Comparison of ENCODE assay signal across 19 cellular contexts in the genomic region with DNA sequence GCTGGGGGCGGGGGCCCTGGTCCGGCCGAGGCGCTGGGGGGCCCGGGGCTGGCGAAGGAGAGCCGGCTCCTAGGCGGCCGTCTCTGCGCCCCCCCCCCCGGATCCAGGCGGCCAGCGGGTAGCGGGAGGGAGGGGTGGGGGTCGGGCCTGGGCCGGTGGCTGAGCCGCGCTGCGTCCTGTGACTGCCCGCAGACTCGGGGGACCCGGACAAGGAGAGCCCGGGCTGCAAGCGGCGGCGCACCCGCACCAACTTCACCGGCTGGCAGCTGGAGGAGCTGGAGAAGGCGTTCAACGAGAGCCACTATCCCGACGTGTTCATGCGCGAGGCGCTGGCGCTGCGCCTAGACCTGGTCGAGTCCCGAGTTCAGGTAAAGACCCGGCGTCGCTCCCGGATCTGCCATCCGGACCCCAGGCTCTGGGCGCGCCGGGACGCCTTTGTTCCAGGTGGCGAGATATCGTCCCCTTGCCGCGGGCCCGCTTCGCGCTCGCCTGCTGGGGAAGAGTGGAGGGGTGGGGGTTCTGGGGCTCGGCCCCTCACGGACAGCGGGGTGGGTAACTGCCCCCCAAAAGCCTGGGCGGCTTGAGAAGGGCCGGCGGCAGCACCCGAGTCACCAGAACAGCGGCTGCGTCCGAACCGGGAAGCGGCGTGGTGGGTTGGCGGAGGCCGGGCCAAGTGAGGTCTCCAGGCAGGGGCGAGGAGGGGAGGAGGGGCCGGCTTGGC. TPM values are rescaled to one million over a fixed set of nuclear protein-coding genes. Genes with fewer than 3 reads are reported as not detected.
DNase-seq lines count a peak whose midpoint lies in the region; ATAC-seq, FAIRE-seq and TF ChIP-seq lines count a peak whose summit lies in the region.
"Had no signal": no experiment of that assay in that cellular context is flagged by ENCODE, and none has a peak within 500 bp of the region (broad histone marks: within the 10 kb centered on the region; RNA-seq: fewer than 3 reads in every experiment).

No MANE protein-coding gene starts in this region.

- H3K27me3 Mint-ChIP-seq in activated T-helper 2 cell treated with anti-CD3 and anti-CD28 coated beads, Interferon-gamma antibody, Interleukin-2, Interleukin-4, amounts not matched to agents 10 μg/mL and 5 μg/mL and 100 μg/mL, durations not matched to agents 14 hours and 24 hours and 36 hours (ENCODE audit: low read depth): peaks cover 45% of the 10 kb centered on the region

- H3K4me1 ChIP-seq in HepG2 (ENCODE audit: insufficient read depth, low read length) (no peaks in the 10 kb centered on the region), right lobe of liver (no peaks in the 10 kb centered on the region), RWPE2 (ENCODE audit: insufficient read depth, poor library complexity, severe bottlenecking) (no peaks in the 10 kb centered on the region), suprapubic skin (peaks cover 50% of the 10 kb centered on the region)

- no peaks in the 10 kb centered on the region for H3K9me3 ChIP-seq in HepG2 (ENCODE audit: low read length)
- H3K9me3 ChIP-seq in right lobe of liver: no peaks in the 10 kb centered on the region
- H3K9me3 ChIP-seq in RWPE2 (ENCODE audit: severe bottlenecking): no peaks in the 10 kb centered on the region
- no peaks in the 10 kb centered on the region for H3K9me3 ChIP-seq in suprapubic skin

- 0 out of 2 replicates have a peak, but pooled peaks cover 4% of the 10 kb centered on the region for H4K20me1 ChIP-seq in HepG2 (ENCODE audit: insufficient read depth, low read length)

- FAIRE-seq in HepG2 (lab: Jason Lieb, UNC): no peak
- FAIRE-seq: frontal cortex had no signal

- in situ Hi-C loops in HepG2 (cut with HindIII; ENCODE audit: extremely low pct_ligation_motif_present, low pct_unique_long_range_greater_than_20kb): no loop called here

- POLR2A ChIA-PET in HepG2 (lab: Yijun Ruan, JAX): no interaction called here

- no peak for TF ChIP-seq POLR2A in HepG2 (IDR thresholded peaks at IDR 0.05; ENCODE audit: insufficient read depth in 1 of 2, low read depth in 2 of 2, low read length in 2 of 2)
- TF ChIP-seq POLR2A in right lobe of liver (IDR thresholded peaks at IDR 0.05): no peak
- no peak for TF ChIP-seq POLR2A in suprapubic skin (IDR thresholded peaks at IDR 0.05)

- H3K4me3 ChIP-seq in HepG2 (replicated peaks in 1 of 3; ENCODE audit: insufficient read depth in 1 of 3, low read depth in 2 of 3, low read length in 3 of 3) (no peak overlapping the region), right lobe of liver (no peak overlapping the region), RWPE2 (ENCODE audit: severe bottlenecking) (no peak overlapping the region), suprapubic skin (no peak overlapping the region)

- no peak overlapping the region for H3K4me3 Mint-ChIP-seq in activated T-helper 2 cell treated with anti-CD3 and anti-CD28 coated beads, Interferon-gamma antibody, Interleukin-2, Interleukin-4, amounts not matched to agents 10 μg/mL and 5 μg/mL and 100 μg/mL, durations not matched to agents 14 hours and 24 hours and 36 hours (ENCODE audit: low read depth)
- H3K4me3 Mint-ChIP-seq: dendritic cell treated with granulocyte-macrophage colony-stimulating factor and Interleukin-4, amounts not matched to agents 40 ng/mL and 50 ng/mL, for 4 days had no signal

- intact Hi-C loops in HepG2 (cut with micrococcal nuclease; ENCODE audit: unreplicated experiment) (no loop called here), right lobe of liver (cut with DNase I) (no loop called here)
- intact Hi-C loops in activated T-helper 2 cell treated with anti-CD3 and anti-CD28 coated beads, Interferon-gamma antibody, Interleukin-2, Interleukin-4, amounts not matched to agents 10 μg/mL and 5 μg/mL and 100 μg/mL, durations not matched to agents 14 hours and 24 hours and 36 hours (cut with micrococcal nuclease): loop anchor here (5.0 kb wide), 1 partner anchor 716 kb away; the partner anchor contains the start of gene PDGFA

- H3K9ac ChIP-seq in HepG2 (ENCODE audit: insufficient read depth, low read depth, low read length): no peak overlapping the region
- H3K9ac ChIP-seq: KMS-11 had no signal

- WGBS in HepG2 (ENCODE audit: low lambda C conversion rate): 20% methylated on average over 9 of the region's 73 CpGs
- WGBS in right lobe of liver (ENCODE audit: insufficient coverage, low coverage, low lambda C conversion rate, missing lambda C conversion rate): 9% methylated on average over 17 of the region's 73 CpGs
- 10% methylated on average over 14 of the region's 73 CpGs for WGBS in suprapubic skin

- no peak for TF ChIP-seq EP300 in HepG2 (IDR thresholded peaks at IDR 0.05; ENCODE audit: low read depth in 2 of 2, low read length in 2 of 2)
- no peak for TF ChIP-seq EP300 in HepG2 (CRISPR knock-in tag; IDR thresholded peaks at IDR 0.05; ENCODE audit: borderline replicate concordance)
- no peak for TF ChIP-seq EP300 in suprapubic skin (IDR thresholded peaks at IDR 0.05)

- no peak overlapping the region for H3K27ac Mint-ChIP-seq in activated T-helper 2 cell treated with anti-CD3 and anti-CD28 coated beads, Interferon-gamma antibody, Interleukin-2, Interleukin-4, amounts not matched to agents 10 μg/mL and 5 μg/mL and 100 μg/mL, durations not matched to agents 14 hours and 24 hours and 36 hours
- H3K27ac Mint-ChIP-seq: dendritic cell treated with granulocyte-macrophage colony-stimulating factor and Interleukin-4, amounts not matched to agents 40 ng/mL and 50 ng/mL, for 4 days had no signal

- H3K4me2 ChIP-seq in HepG2 (ENCODE audit: low read depth, low read length): no peak overlapping the region
- H3K4me2 ChIP-seq: KMS-11 had no signal

- H3K36me3 ChIP-seq in HepG2 (replicated peaks in 1 of 2; ENCODE audit: control insufficient read depth in 1 of 2, insufficient read depth in 2 of 2, low read length in 2 of 2) (no peaks in the 10 kb centered on the region), right lobe of liver (no peaks in the 10 kb centered on the region), RWPE2 (ENCODE audit: low read depth) (no peaks in the 10 kb centered on the region), suprapubic skin (no peaks in the 10 kb centered on the region)

- ATAC-seq in HepG2 (no peak), right lobe of liver (no peak), RWPE2 (ENCODE audit: low read depth) (0 out of 3 replicates have a peak, but pooled peaks have one; percentile 7)
- ATAC-seq: left colon, right cardiac atrium had no signal

- H3K36me3 Mint-ChIP-seq in activated T-helper 2 cell treated with anti-CD3 and anti-CD28 coated beads, Interferon-gamma antibody, Interleukin-2, Interleukin-4, amounts not matched to agents 10 μg/mL and 5 μg/mL and 100 μg/mL, durations not matched to agents 14 hours and 24 hours and 36 hours (ENCODE audit: low read depth): peaks cover 6% of the 10 kb centered on the region
- H3K36me3 Mint-ChIP-seq: activated naive CD4-positive, alpha-beta T cell treated with anti-CD3 and anti-CD28 coated beads, Interleukin-2, amount 50 U/mL, for 24 hours had no signal

- TF ChIP-seq RAD21 in HepG2 (CRISPR knock-in tag; IDR thresholded peaks at IDR 0.05): no peak

- no peaks in the 10 kb centered on the region for H3K79me2 ChIP-seq in HepG2 (ENCODE audit: insufficient read depth, low read length)

- H3K27ac ChIP-seq in HepG2 (ENCODE audit: extremely low read length, insufficient read depth, low read length) (no peak overlapping the region), right lobe of liver (no peak overlapping the region), RWPE2 (ENCODE audit: poor library complexity, severe bottlenecking) (no peak overlapping the region), suprapubic skin (no peak overlapping the region)
- H3K27ac ChIP-seq: KMS-11 had no signal

- H3K9me3 Mint-ChIP-seq in activated T-helper 2 cell treated with anti-CD3 and anti-CD28 coated beads, Interferon-gamma antibody, Interleukin-2, Interleukin-4, amounts not matched to agents 10 μg/mL and 5 μg/mL and 100 μg/mL, durations not matched to agents 14 hours and 24 hours and 36 hours: peaks cover 6% of the 10 kb centered on the region
- H3K9me3 Mint-ChIP-seq: activated naive CD4-positive, alpha-beta T cell treated with anti-CD3 and anti-CD28 coated beads, Interleukin-2, amount 50 U/mL, for 24 hours; dendritic cell treated with granulocyte-macrophage colony-stimulating factor and Interleukin-4, amounts not matched to agents 40 ng/mL and 50 ng/mL, for 4 days had no signal

- peaks cover 15 to 71% of the 10 kb centered on the region in 2 experiments for H3K27me3 ChIP-seq in HepG2 (ENCODE audit: control insufficient read depth in 1 of 2, insufficient read depth in 2 of 2, low read length in 2 of 2)
- peaks cover 19 to 53% of the 10 kb centered on the region in 2 donors for H3K27me3 ChIP-seq in right lobe of liver
- peaks cover 74% of the 10 kb centered on the region for H3K27me3 ChIP-seq in RWPE2 (ENCODE audit: insufficient read depth, poor library complexity, severe bottlenecking)
- H3K27me3 ChIP-seq in suprapubic skin: peaks cover 100% of the 10 kb centered on the region

- DNase-seq in HepG2 (ENCODE audit: low spot score) (no peak), right lobe of liver (no peak), RWPE2 (ENCODE audit: low spot score) (peak; percentile 56), left kidney (ENCODE audit: low read depth, low spot score) (peak; percentile 38), cortex of kidney (lab: John Stamatoyannopoulos, UW) (no peak), suprapubic skin (ENCODE audit: low spot score in 2 of 2) (no peak), NCI-H345 (lab: John Stamatoyannopoulos, UW) (no peak)
- DNase-seq in activated T-helper 2 cell treated with anti-CD3 and anti-CD28 coated beads, Interferon-gamma antibody, Interleukin-2, Interleukin-4, amounts not matched to agents 10 μg/mL and 5 μg/mL and 100 μg/mL, durations not matched to agents 14 hours and 24 hours and 36 hours (ENCODE audit: low spot score): no peak
- DNase-seq: activated T-cell treated with anti-CD3 and anti-CD28 coated beads for 4 hours, left colon, NCI-H1092, right cardiac atrium, SW 1271 had no signal

- CTCF ChIA-PET in HepG2 (lab: Yijun Ruan, JAX; ENCODE audit: low intra/inter-chr PET ratio, low total read pairs): no interaction called here

- no peak overlapping the region for H2AFZ ChIP-seq in HepG2 (ENCODE audit: low read length)

- BruUV-seq in HepG2 (replicated peaks; lab: Mats Ljungman, UMichigan): no TSS peak

- TF ChIP-seq CTCF in HepG2 (CRISPR knock-in tag; IDR thresholded peaks at IDR 0.05) (no peak), right lobe of liver (IDR thresholded peaks at IDR 0.05) (no peak), RWPE2 (IDR thresholded peaks at IDR 0.05; ENCODE audit: poor library complexity, severe bottlenecking) (no peak), suprapubic skin (IDR thresholded peaks at IDR 0.05) (no peak)

- peaks cover 2% of the 10 kb centered on the region for H3K4me1 Mint-ChIP-seq in activated T-helper 2 cell treated with anti-CD3 and anti-CD28 coated beads, Interferon-gamma antibody, Interleukin-2, Interleukin-4, amounts not matched to agents 10 μg/mL and 5 μg/mL and 100 μg/mL, durations not matched to agents 14 hours and 24 hours and 36 hours (ENCODE audit: low read depth)

RNA-seq across cellular contexts. Expression of gene UNCX, which starts 0.8 kb away (rescaled TPM):
- total RNA-seq in HepG2 (2016; rRNA removed; fragmentation: Illumina TruSeq; extraction: Trizol) (not detected in 2 replicates), right lobe of liver (not detected), suprapubic skin (not detected)
- not detected in 2 replicates for total RNA-seq in HepG2 (2016; cell fraction: cytosol; rRNA removed; fragmentation: Illumina TruSeq; extraction: Trizol; ENCODE audit: low read depth)
- not detected in 2 replicates for total RNA-seq in HepG2 (2016; cell fraction: insoluble cytoplasmic fraction; rRNA removed; fragmentation: Illumina TruSeq; extraction: Trizol)
- not detected in 2 replicates for total RNA-seq in HepG2 (2016; cell fraction: membrane; rRNA removed; fragmentation: Illumina TruSeq; extraction: Trizol)
- total RNA-seq in HepG2 (2016; cell fraction: nucleus; rRNA removed; fragmentation: Illumina TruSeq; extraction: Trizol): not detected in 2 replicates
- not detected in 2 replicates for polyA plus RNA-seq in HepG2 (2011; rRNA removed)
- polyA plus RNA-seq in HepG2 (2011; cell fraction: cytosol; rRNA removed): not detected in 2 replicates
- polyA plus RNA-seq in HepG2 (2011; cell fraction: nucleus; rRNA removed): not detected in 2 replicates
- not detected in 2 replicates for polyA plus RNA-seq in HepG2 (2012)
- not detected in 2 replicates for polyA plus RNA-seq in HepG2 (2016; cell fraction: cytosol; fragmentation: Illumina TruSeq; extraction: Trizol; ENCODE audit: low read depth)
- not detected in 2 replicates for polyA plus RNA-seq in HepG2 (2016; cell fraction: insoluble cytoplasmic fraction; fragmentation: Illumina TruSeq; extraction: Trizol; ENCODE audit: low read depth)
- not detected in 2 replicates for polyA plus RNA-seq in HepG2 (2016; cell fraction: membrane; fragmentation: Illumina TruSeq; extraction: Trizol; ENCODE audit: low read depth)
- polyA plus RNA-seq in HepG2 (2016; cell fraction: nucleus; fragmentation: Illumina TruSeq; extraction: Trizol; ENCODE audit: insufficient read depth, low read depth): not detected in 2 replicates
- not detected in 2 replicates for polyA minus RNA-seq in HepG2 (2011; rRNA and poly(A)+ RNA removed; ENCODE audit: low replicate concordance)
- not detected in 2 replicates for polyA minus RNA-seq in HepG2 (2011; cell fraction: cytosol; rRNA and poly(A)+ RNA removed)
- polyA minus RNA-seq in HepG2 (2011; cell fraction: nucleus; rRNA and poly(A)+ RNA removed): not detected in 2 replicates
- not detected in 2 replicates for total RNA-seq in activated T-helper 2 cell treated with anti-CD3 and anti-CD28 coated beads, Interferon-gamma antibody, Interleukin-2, Interleukin-4, amounts not matched to agents 10 μg/mL and 5 μg/mL and 100 μg/mL, durations not matched to agents 14 hours and 24 hours and 36 hours
- total RNA-seq: frontal cortex, left colon, omental fat pad, right cardiac atrium, urinary bladder had no signal
- polyA plus RNA-seq: right cardiac atrium, urinary bladder had no signal

Comparison
In these comparisons a context has a peak if more than half of its experiments do, and no peak if none do; other contexts are left out.
1. DNase-seq: peak in RWPE2 (single experiment) and left kidney (single experiment); none in HepG2 (single experiment), right lobe of liver (0 of 3), cortex of kidney (single experiment), activated T-helper 2 cell treated with anti-CD3 and anti-CD28 coated beads, Interferon-gamma antibody, Interleukin-2, Interleukin-4, amounts not matched to agents 10 μg/mL and 5 μg/mL and 100 μg/mL, durations not matched to agents 14 hours and 24 hours and 36 hours (single experiment), suprapubic skin (0 of 2) and NCI-H345 (single experiment).